Comparison of ENCODE assay signal across 1 cellular context in the genomic region with DNA sequence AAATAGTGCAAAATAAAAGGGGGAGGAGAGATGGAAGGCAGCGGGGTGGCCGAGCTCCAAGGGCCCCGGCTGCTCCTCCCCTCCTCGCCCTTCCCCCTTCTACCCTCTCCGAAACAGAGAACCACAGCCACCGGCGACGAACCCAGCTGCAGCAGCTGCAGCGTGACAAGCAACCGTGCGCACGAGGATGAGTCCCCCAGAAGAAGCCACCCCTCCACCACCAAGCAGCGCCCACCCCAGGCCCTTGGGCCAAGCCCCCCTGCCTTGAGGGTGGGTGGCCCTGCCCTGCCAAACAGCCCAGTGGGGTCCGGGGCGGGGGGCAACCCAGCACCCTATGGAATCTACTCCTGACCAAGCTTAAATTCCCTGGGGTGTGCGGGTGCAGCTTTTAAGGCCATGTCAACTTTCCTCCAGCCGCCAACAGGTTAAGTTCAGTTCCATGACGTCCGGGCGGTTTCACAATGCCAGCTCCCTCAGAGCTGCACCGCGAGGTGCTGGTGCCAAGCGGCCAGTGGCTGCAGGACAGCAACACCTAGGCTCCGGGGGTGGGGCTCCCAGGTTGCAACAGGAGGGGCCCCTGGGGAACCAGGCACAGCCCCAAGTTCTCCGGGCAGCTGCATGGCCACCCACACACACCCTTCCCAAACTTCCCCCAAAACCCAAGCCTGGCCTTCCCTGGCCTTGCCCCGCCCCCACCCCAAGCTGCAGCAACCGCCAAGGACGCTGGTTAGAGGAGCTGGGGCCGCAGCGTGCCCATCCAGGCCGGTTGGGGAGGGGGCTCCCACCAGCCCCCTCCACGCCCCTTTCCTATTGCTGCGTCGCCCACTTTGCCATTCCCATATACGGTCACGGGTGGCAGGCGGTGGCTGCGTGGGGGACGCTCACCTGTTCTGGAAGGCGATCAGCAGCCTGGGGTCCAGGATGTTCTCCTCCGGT.
TF ChIP-seq lines count a peak whose summit lies in the region.

No MANE protein-coding gene starts in this region.

TF ChIP-seq in GM12878, 131 proteins besides CTCF, POLR2A, EP300 and RAD21 (continued from another document and continues in another):
- TF ChIP-seq BMI1 (IDR thresholded peaks at IDR 0.05; ENCODE audit: borderline replicate concordance) (no peak), STAT3 (IDR thresholded peaks at IDR 0.05; ENCODE audit: low read depth, low read length) (no peak), ZSCAN29 (IDR thresholded peaks at IDR 0.05) (no peak), CBFB (IDR thresholded peaks at IDR 0.05; ENCODE audit: low read depth) (no peak), ZBED1 (IDR thresholded peaks at IDR 0.05; ENCODE audit: borderline replicate concordance) (no peak), RCOR1 (conservative IDR thresholded peaks at IDR 0.05; ENCODE audit: low read depth, low read length) (no peak), SREBF2 (IDR thresholded peaks at IDR 0.05; ENCODE audit: low read length) (no peak), ZNF24 (IDR thresholded peaks at IDR 0.05) (no peak), MYC (IDR thresholded peaks at IDR 0.05; ENCODE audit: insufficient read depth, insufficient read length, insufficient replicate concordance, low read length, severe bottlenecking) (peak; percentile 55), MEF2B (IDR thresholded peaks at IDR 0.05; ENCODE audit: partially characterized antibody, poor library complexity, severe bottlenecking) (peak; percentile 78), ATF7 (IDR thresholded peaks at IDR 0.05; ENCODE audit: low read depth) (no peak), IKZF2 (IDR thresholded peaks at IDR 0.05) (peak; percentile 38 to 45; a peak in 2 of 4 replicates), NR2C1 (IDR thresholded peaks at IDR 0.05) (no peak), CREB1 (IDR thresholded peaks at IDR 0.05; ENCODE audit: low read depth) (0 out of 2 replicates have a peak, but pooled peaks have one; percentile 10), NFIC (IDR thresholded peaks at IDR 0.05; ENCODE audit: low read depth, low read length) (0 out of 2 replicates have a peak, but pooled peaks have one; percentile 31), JUND (IDR thresholded peaks at IDR 0.05; ENCODE audit: low read depth, low read length) (no peak), HDAC2 (IDR thresholded peaks at IDR 0.05) (no peak), SIN3A (IDR thresholded peaks at IDR 0.05; ENCODE audit: low read depth, low read length) (peak; percentile 59; the same call in 1 of the 2 replicates), SRF (IDR thresholded peaks at IDR 0.05; ENCODE audit: low read depth in 2 of 2, low read length in 2 of 2) (peak in 1 of 2 experiments; percentile 49; a peak in 1 of 4 replicates), BHLHE40 (IDR thresholded peaks at IDR 0.05; ENCODE audit: borderline replicate concordance in 1 of 2, low read depth in 2 of 2, low read length in 1 of 2) (peak; percentile 87 to 90), ZNF207 (IDR thresholded peaks at IDR 0.05; ENCODE audit: borderline replicate concordance) (no peak), PAX5 (IDR thresholded peaks at IDR 0.05; ENCODE audit: borderline replicate concordance, low read depth, low read length) (peak; percentile 73; the same call in 1 of the 2 replicates), FOXM1 (IDR thresholded peaks at IDR 0.05; ENCODE audit: low read depth, low read length) (no peak), ETV6 (conservative IDR thresholded peaks at IDR 0.05 in 1 of 2, IDR thresholded peaks at IDR 0.05 in 1 of 2; ENCODE audit: borderline replicate concordance in 1 of 2, low read depth in 1 of 2) (no peak), JUNB (IDR thresholded peaks at IDR 0.05) (no peak), MXI1 (IDR thresholded peaks at IDR 0.05; ENCODE audit: low read depth, low read length) (peak; percentile 79), EZH2 (IDR thresholded peaks at IDR 0.05; ENCODE audit: borderline replicate concordance, control insufficient read depth, low read depth, low read length) (no peak), MEF2A (IDR thresholded peaks at IDR 0.05; ENCODE audit: insufficient read depth, low read depth, low read length) (no peak), ZNF217 (IDR thresholded peaks at IDR 0.05) (no peak), SMARCA5 (IDR thresholded peaks at IDR 0.05) (no peak), RFX5 (IDR thresholded peaks at IDR 0.05; ENCODE audit: low read depth, low read length) (no peak), SP1 (IDR thresholded peaks at IDR 0.05; ENCODE audit: low read depth, low read length) (no peak), TCF7 (IDR thresholded peaks at IDR 0.05; ENCODE audit: borderline replicate concordance) (no peak), ZNF622 (IDR thresholded peaks at IDR 0.05) (no peak)
- TF ChIP-seq, protein P1, sequence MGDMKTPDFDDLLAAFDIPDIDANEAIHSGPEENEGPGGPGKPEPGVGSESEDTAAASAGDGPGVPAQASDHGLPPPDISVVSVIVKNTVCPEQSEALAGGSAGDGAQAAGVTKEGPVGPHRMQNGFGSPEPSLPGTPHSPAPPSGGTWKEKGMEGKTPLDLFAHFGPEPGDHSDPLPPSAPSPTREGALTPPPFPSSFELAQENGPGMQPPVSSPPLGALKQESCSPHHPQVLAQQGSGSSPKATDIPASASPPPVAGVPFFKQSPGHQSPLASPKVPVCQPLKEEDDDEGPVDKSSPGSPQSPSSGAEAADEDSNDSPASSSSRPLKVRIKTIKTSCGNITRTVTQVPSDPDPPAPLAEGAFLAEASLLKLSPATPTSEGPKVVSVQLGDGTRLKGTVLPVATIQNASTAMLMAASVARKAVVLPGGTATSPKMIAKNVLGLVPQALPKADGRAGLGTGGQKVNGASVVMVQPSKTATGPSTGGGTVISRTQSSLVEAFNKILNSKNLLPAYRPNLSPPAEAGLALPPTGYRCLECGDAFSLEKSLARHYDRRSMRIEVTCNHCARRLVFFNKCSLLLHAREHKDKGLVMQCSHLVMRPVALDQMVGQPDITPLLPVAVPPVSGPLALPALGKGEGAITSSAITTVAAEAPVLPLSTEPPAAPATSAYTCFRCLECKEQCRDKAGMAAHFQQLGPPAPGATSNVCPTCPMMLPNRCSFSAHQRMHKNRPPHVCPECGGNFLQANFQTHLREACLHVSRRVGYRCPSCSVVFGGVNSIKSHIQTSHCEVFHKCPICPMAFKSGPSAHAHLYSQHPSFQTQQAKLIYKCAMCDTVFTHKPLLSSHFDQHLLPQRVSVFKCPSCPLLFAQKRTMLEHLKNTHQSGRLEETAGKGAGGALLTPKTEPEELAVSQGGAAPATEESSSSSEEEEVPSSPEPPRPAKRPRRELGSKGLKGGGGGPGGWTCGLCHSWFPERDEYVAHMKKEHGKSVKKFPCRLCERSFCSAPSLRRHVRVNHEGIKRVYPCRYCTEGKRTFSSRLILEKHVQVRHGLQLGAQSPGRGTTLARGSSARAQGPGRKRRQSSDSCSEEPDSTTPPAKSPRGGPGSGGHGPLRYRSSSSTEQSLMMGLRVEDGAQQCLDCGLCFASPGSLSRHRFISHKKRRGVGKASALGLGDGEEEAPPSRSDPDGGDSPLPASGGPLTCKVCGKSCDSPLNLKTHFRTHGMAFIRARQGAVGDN (IDR thresholded peaks at IDR 0.05): peak; percentile 78; the same call in 1 of the 2 replicates
- TF ChIP-seq, protein P2, sequence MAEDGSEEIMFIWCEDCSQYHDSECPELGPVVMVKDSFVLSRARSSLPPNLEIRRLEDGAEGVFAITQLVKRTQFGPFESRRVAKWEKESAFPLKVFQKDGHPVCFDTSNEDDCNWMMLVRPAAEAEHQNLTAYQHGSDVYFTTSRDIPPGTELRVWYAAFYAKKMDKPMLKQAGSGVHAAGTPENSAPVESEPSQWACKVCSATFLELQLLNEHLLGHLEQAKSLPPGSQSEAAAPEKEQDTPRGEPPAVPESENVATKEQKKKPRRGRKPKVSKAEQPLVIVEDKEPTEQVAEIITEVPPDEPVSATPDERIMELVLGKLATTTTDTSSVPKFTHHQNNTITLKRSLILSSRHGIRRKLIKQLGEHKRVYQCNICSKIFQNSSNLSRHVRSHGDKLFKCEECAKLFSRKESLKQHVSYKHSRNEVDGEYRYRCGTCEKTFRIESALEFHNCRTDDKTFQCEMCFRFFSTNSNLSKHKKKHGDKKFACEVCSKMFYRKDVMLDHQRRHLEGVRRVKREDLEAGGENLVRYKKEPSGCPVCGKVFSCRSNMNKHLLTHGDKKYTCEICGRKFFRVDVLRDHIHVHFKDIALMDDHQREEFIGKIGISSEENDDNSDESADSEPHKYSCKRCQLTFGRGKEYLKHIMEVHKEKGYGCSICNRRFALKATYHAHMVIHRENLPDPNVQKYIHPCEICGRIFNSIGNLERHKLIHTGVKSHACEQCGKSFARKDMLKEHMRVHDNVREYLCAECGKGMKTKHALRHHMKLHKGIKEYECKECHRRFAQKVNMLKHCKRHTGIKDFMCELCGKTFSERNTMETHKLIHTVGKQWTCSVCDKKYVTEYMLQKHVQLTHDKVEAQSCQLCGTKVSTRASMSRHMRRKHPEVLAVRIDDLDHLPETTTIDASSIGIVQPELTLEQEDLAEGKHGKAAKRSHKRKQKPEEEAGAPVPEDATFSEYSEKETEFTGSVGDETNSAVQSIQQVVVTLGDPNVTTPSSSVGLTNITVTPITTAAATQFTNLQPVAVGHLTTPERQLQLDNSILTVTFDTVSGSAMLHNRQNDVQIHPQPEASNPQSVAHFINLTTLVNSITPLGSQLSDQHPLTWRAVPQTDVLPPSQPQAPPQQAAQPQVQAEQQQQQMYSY (CRISPR knock-in tag; IDR thresholded peaks at IDR 0.05): no peak
- TF ChIP-seq, protein P3, sequence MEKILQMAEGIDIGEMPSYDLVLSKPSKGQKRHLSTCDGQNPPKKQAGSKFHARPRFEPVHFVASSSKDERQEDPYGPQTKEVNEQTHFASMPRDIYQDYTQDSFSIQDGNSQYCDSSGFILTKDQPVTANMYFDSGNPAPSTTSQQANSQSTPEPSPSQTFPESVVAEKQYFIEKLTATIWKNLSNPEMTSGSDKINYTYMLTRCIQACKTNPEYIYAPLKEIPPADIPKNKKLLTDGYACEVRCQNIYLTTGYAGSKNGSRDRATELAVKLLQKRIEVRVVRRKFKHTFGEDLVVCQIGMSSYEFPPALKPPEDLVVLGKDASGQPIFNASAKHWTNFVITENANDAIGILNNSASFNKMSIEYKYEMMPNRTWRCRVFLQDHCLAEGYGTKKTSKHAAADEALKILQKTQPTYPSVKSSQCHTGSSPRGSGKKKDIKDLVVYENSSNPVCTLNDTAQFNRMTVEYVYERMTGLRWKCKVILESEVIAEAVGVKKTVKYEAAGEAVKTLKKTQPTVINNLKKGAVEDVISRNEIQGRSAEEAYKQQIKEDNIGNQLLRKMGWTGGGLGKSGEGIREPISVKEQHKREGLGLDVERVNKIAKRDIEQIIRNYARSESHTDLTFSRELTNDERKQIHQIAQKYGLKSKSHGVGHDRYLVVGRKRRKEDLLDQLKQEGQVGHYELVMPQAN (conservative IDR thresholded peaks at IDR 0.05): no peak
- TF ChIP-seq, protein P4, sequence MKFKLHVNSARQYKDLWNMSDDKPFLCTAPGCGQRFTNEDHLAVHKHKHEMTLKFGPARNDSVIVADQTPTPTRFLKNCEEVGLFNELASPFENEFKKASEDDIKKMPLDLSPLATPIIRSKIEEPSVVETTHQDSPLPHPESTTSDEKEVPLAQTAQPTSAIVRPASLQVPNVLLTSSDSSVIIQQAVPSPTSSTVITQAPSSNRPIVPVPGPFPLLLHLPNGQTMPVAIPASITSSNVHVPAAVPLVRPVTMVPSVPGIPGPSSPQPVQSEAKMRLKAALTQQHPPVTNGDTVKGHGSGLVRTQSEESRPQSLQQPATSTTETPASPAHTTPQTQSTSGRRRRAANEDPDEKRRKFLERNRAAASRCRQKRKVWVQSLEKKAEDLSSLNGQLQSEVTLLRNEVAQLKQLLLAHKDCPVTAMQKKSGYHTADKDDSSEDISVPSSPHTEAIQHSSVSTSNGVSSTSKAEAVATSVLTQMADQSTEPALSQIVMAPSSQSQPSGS (IDR thresholded peaks at IDR 0.05; ENCODE audit: low read length): no peak
- TF ChIP-seq, protein P5, sequence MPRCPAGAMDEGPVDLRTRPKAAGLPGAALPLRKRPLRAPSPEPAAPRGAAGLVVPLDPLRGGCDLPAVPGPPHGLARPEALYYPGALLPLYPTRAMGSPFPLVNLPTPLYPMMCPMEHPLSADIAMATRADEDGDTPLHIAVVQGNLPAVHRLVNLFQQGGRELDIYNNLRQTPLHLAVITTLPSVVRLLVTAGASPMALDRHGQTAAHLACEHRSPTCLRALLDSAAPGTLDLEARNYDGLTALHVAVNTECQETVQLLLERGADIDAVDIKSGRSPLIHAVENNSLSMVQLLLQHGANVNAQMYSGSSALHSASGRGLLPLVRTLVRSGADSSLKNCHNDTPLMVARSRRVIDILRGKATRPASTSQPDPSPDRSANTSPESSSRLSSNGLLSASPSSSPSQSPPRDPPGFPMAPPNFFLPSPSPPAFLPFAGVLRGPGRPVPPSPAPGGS (IDR thresholded peaks at IDR 0.05; ENCODE audit: borderline replicate concordance, insufficient read depth, low read depth, low read length, poor library complexity, severe bottlenecking): no peak
- TF ChIP-seq, protein P6, sequence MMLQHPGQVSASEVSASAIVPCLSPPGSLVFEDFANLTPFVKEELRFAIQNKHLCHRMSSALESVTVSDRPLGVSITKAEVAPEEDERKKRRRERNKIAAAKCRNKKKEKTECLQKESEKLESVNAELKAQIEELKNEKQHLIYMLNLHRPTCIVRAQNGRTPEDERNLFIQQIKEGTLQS (IDR thresholded peaks at IDR 0.05; ENCODE audit: borderline replicate concordance, extremely low read depth, low read depth, low read length): no peak
- TF ChIP-seq, protein P7, sequence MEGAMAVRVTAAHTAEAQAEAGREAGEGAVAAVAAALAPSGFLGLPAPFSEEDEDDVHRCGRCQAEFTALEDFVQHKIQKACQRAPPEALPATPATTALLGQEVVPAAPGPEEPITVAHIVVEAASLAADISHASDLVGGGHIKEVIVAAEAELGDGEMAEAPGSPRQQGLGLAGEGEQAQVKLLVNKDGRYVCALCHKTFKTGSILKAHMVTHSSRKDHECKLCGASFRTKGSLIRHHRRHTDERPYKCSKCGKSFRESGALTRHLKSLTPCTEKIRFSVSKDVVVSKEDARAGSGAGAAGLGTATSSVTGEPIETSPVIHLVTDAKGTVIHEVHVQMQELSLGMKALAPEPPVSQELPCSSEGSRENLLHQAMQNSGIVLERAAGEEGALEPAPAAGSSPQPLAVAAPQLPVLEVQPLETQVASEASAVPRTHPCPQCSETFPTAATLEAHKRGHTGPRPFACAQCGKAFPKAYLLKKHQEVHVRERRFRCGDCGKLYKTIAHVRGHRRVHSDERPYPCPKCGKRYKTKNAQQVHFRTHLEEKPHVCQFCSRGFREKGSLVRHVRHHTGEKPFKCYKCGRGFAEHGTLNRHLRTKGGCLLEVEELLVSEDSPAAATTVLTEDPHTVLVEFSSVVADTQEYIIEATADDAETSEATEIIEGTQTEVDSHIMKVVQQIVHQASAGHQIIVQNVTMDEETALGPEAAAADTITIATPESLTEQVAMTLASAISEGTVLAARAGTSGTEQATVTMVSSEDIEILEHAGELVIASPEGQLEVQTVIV (IDR thresholded peaks at IDR 0.05; ENCODE audit: borderline replicate concordance, partially characterized antibody): no peak
